In the genomic region with DNA sequence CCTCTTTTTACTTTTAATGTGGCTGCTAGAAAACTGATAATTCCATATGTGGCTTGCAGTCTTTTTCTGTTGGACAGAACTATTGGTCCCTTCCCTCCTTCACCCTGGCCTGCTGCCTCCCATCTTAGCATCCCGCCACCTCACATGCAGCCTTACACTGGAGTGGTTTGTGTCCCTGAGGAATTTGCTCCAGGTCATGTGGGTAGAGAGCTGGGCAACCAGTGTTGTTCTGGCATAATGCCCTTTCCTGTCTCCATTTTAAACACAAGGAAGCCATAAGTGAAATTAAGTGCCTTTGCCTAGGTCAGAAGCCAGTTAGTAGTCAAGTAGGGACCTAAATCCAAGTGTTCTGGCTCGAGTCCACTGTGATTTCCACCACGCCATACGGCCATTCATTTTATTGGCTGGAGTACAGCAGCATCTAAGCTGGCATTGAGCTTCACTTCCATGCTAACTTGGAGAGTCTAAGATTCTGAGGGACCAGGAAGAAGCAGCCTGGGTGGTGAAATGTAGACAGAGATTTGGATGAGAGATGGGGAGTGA, we compare ENCODE assay signal across 3 cellular contexts.
A peak's percentile ranks its signal among the peaks of the same experiment; 100 is the strongest.
TF ChIP-seq lines count a peak whose summit lies in the region.

No MANE protein-coding gene starts in this region.

TF ChIP-seq in SK-N-SH, 30 proteins besides CTCF, POLR2A, EP300 and RAD21:
- 0 out of 2 replicates have a peak, but pooled peaks have one; percentile 5 for TF ChIP-seq GATA2 (CRISPR knock-in tag; IDR thresholded peaks at IDR 0.05)
- no peak for TF ChIP-seq JUND (IDR thresholded peaks at IDR 0.05)

TF ChIP-seq in SK-N-SH treated with all-trans-retinoic acid at 6 μM for 48 hours, 23 proteins besides CTCF, POLR2A, EP300 and RAD21:
- TF ChIP-seq, protein P1, sequence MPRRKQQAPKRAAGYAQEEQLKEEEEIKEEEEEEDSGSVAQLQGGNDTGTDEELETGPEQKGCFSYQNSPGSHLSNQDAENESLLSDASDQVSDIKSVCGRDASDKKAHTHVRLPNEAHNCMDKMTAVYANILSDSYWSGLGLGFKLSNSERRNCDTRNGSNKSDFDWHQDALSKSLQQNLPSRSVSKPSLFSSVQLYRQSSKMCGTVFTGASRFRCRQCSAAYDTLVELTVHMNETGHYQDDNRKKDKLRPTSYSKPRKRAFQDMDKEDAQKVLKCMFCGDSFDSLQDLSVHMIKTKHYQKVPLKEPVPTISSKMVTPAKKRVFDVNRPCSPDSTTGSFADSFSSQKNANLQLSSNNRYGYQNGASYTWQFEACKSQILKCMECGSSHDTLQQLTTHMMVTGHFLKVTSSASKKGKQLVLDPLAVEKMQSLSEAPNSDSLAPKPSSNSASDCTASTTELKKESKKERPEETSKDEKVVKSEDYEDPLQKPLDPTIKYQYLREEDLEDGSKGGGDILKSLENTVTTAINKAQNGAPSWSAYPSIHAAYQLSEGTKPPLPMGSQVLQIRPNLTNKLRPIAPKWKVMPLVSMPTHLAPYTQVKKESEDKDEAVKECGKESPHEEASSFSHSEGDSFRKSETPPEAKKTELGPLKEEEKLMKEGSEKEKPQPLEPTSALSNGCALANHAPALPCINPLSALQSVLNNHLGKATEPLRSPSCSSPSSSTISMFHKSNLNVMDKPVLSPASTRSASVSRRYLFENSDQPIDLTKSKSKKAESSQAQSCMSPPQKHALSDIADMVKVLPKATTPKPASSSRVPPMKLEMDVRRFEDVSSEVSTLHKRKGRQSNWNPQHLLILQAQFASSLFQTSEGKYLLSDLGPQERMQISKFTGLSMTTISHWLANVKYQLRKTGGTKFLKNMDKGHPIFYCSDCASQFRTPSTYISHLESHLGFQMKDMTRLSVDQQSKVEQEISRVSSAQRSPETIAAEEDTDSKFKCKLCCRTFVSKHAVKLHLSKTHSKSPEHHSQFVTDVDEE (CRISPR knock-in tag; IDR thresholded peaks at IDR 0.05), result no peak
- no peak for TF ChIP-seq RARB (CRISPR knock-in tag; IDR thresholded peaks at IDR 0.05)
- TF ChIP-seq ZFP3 (CRISPR knock-in tag; IDR thresholded peaks at IDR 0.05), result no peak
- TF ChIP-seq GLIS3 (CRISPR knock-in tag; IDR thresholded peaks at IDR 0.05), result no peak
- TF ChIP-seq TCF4 (CRISPR knock-in tag; IDR thresholded peaks at IDR 0.05; ENCODE audit: borderline replicate concordance), result no peak
- TF ChIP-seq ZNF565 (CRISPR knock-in tag; conservative IDR thresholded peaks at IDR 0.05; ENCODE audit: low read depth), result no peak

TF ChIP-seq in H1, 55 proteins besides CTCF, POLR2A, EP300 and RAD21:
- TF ChIP-seq KDM4A (IDR thresholded peaks at IDR 0.05; ENCODE audit: low read depth, low read length, severe bottlenecking) (no peak), CHD7 (IDR thresholded peaks at IDR 0.05; ENCODE audit: insufficient replicate concordance, low read length) (no peak), GABPA (IDR thresholded peaks at IDR 0.05; ENCODE audit: borderline replicate concordance, insufficient read depth, low read length) (no peak), SIN3A (conservative IDR thresholded peaks at IDR 0.05 in 1 of 2, IDR thresholded peaks at IDR 0.05 in 1 of 2; ENCODE audit: low read depth in 1 of 2, low read length in 2 of 2) (no peak), RBBP5 (IDR thresholded peaks at IDR 0.05; ENCODE audit: borderline replicate concordance, low read depth, low read length) (no peak), HDAC6 (IDR thresholded peaks at IDR 0.05; ENCODE audit: low read depth, low read length) (no peak), POLR2AphosphoS5 (IDR thresholded peaks at IDR 0.05; ENCODE audit: low read depth, low read length) (no peak), FOSL1 (IDR thresholded peaks at IDR 0.05; ENCODE audit: insufficient read depth, low read depth, low read length) (no peak), GTF2F1 (IDR thresholded peaks at IDR 0.05; ENCODE audit: borderline replicate concordance, low read depth, low read length) (no peak), ATF2 (IDR thresholded peaks at IDR 0.05; ENCODE audit: low read length) (no peak), POU5F1 (IDR thresholded peaks at IDR 0.05; ENCODE audit: low read depth, low read length) (no peak), EGR1 (IDR thresholded peaks at IDR 0.05; ENCODE audit: borderline replicate concordance, low read depth, low read length) (no peak), ASH2L (IDR thresholded peaks at IDR 0.05; ENCODE audit: low read length) (no peak), SIRT6 (IDR thresholded peaks at IDR 0.05; ENCODE audit: low read length) (no peak), JUND (IDR thresholded peaks at IDR 0.05; ENCODE audit: low read length) (no peak), ZNF274 (IDR thresholded peaks at IDR 0.05; ENCODE audit: borderline replicate concordance, extremely low read depth, low read length) (no peak), TBP (IDR thresholded peaks at IDR 0.05; ENCODE audit: low read depth, low read length) (no peak), YY1 (IDR thresholded peaks at IDR 0.05; ENCODE audit: low read depth, low read length) (no peak), CBX5 (IDR thresholded peaks at IDR 0.05; ENCODE audit: low read depth, low read length) (no peak), KDM1A (IDR thresholded peaks at IDR 0.05; ENCODE audit: borderline replicate concordance, low read length) (no peak)
